Comparison of ENCODE assay signal across 9 cellular contexts in genomic region chr4:9381012-9381534, GRCh38. TPM values are rescaled to one million over a fixed set of nuclear protein-coding genes. Genes with fewer than 3 reads are reported as not detected.
DNase-seq lines count a peak whose midpoint lies in the region; ATAC-seq and TF ChIP-seq lines count a peak whose summit lies in the region.
"Not testable (repeated sequence)": the region's sequence is repeated elsewhere in the genome, so short reads cannot be mapped to it uniquely, and the experiment has no call there.
"Had no signal": no experiment of that assay in that cellular context is flagged by ENCODE, and none has a peak within 500 bp of the region (broad histone marks: within the 10 kb centered on the region; RNA-seq: fewer than 3 reads in every experiment).

No MANE protein-coding gene starts in this region.

- TF ChIP-seq CTCF in GM12864 (IDR thresholded peaks at IDR 0.05; ENCODE audit: low read depth, low read length, missing control alignments) = peak; percentile 27
- TF ChIP-seq CTCF in astrocyte of the cerebellum (IDR thresholded peaks at IDR 0.05; ENCODE audit: low read depth, low read length, missing control alignments) = peak; percentile 6

- not testable (repeated sequence) for H3K27me3 ChIP-seq in muscle layer of colon (ENCODE audit: control insufficient read depth in 1 of 2, insufficient read depth in 2 of 2, low read length in 2 of 2)

- not testable (repeated sequence) for DNase-seq in GM12864 (ENCODE audit: low read depth); astrocyte of the cerebellum (ENCODE audit: low read depth)
- DNase-seq in NCI-H2227 (lab: John Stamatoyannopoulos, UW; ENCODE audit: unreplicated experiment) = peak; percentile 0
- peak; percentile 29 to 48 for DNase-seq in activated CD4-positive, alpha-beta T cell treated with anti-CD3 and anti-CD28 coated beads, Interleukin-2, amount 50 U/mL, for 24 hours (ENCODE audit: low read depth in 1 of 2, low spot score in 1 of 2)
- DNase-seq in Right ventricle myocardium inferior (ENCODE audit: missing footprints) = peak; percentile 67
- peak; percentile 33 to 35 for DNase-seq in stimulated activated CD4-positive, alpha-beta T cell treated with anti-CD3 and anti-CD28 coated beads, Interleukin-15, amount 100 ng/mL, for 1 hour (ENCODE audit: low read depth in 1 of 2, low spot score in 1 of 2)
- DNase-seq in ureter (ENCODE audit: low spot score) = peak; percentile 43

- in situ Hi-C loops in astrocyte of the cerebellum (cut with HindIII; ENCODE audit: low sequenced_read_pairs) = not testable (repeated sequence)

- intact Hi-C loops in Right ventricle myocardium inferior (cut with DNase I) = not testable (repeated sequence)

- H3K9me3 ChIP-seq in muscle layer of colon (ENCODE audit: low read length) = not testable (repeated sequence)

- not testable (repeated sequence) for H3K27ac ChIP-seq in muscle layer of colon (ENCODE audit: low read depth, low read length)

- H3K4me3 ChIP-seq in GM12864 (ENCODE audit: low read depth, low read length) = peak overlapping the region; percentile 36
- peak overlapping the region; percentile 24 for H3K4me3 ChIP-seq in astrocyte of the cerebellum (ENCODE audit: low read depth, low read length)
- peak overlapping the region; percentile 27 to 40 for H3K4me3 ChIP-seq in muscle layer of colon (ENCODE audit: low read depth in 1 of 2, low read length in 2 of 2)

- not testable (repeated sequence) for ATAC-seq in Right ventricle myocardium inferior

- H3K4me1 ChIP-seq in muscle layer of colon (ENCODE audit: insufficient read depth, low read length) = not testable (repeated sequence)

- H3K36me3 ChIP-seq in muscle layer of colon (ENCODE audit: insufficient read depth, low read length) = not testable (repeated sequence)

- H3K9ac ChIP-seq in muscle layer of colon (ENCODE audit: low read length) = not testable (repeated sequence)

RNA-seq across cellular contexts. Expression of gene USP17L30, which starts 18.1 kb away (rescaled TPM):
- not detected for total RNA-seq in Right ventricle myocardium inferior
- total RNA-seq in ureter = not detected
- total RNA-seq: NCI-H460 had no signal

RNA-seq across cellular contexts. Expression of gene USP17L29, which starts 27.6 kb away (rescaled TPM):
- total RNA-seq in Right ventricle myocardium inferior (not detected), ureter (not detected)
- total RNA-seq: NCI-H460 had no signal

RNA-seq across cellular contexts. Expression of gene USP17L28, which starts 32.4 kb away (rescaled TPM):
- total RNA-seq in Right ventricle myocardium inferior (not detected), ureter (not detected)
- total RNA-seq: NCI-H460 had no signal

RNA-seq across cellular contexts. Expression of gene USP17L27, which starts 37.1 kb away (rescaled TPM):
- total RNA-seq in Right ventricle myocardium inferior (not detected), ureter (not detected)
- total RNA-seq: NCI-H460 had no signal

RNA-seq across cellular contexts. Expression of gene USP17L5, which starts 41.9 kb away (rescaled TPM):
- total RNA-seq in Right ventricle myocardium inferior (not detected), ureter (not detected)
- total RNA-seq: NCI-H460 had no signal
